ENCODE assay signal across 15 cellular contexts in the genomic region with DNA sequence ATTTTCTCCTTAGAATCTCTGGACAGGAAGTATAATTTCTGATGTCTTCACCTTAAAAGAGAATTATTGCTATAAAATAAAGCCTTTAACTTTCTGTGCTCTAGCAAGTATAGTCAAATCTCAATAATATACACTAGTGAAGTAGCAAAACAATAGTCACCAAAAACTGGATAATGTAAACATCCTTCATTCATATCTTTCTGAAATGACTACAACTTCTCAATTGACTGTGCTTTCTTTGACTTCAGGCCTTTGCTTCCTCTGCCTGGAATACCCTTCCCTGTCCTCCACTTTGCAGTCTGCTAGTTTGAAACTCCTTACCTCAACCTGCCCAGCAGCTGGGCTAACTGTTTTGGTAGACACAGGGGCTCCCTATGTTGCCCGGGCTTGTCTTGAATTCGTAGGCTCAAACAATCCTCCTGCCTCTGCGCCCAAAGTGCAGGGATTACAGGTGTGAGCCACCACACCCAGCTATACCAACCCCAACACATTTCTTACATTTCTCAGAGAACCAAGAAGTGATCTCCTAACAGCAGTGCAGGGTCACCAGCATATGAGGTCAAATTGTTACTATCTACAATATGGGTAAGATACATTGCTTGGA. TPM values are rescaled to one million over a fixed set of nuclear protein-coding genes. Genes with fewer than 3 reads are reported as not detected.
DNase-seq lines count a peak whose midpoint lies in the region; ATAC-seq and TF ChIP-seq lines count a peak whose summit lies in the region.
"Had no signal": no experiment of that assay in that cellular context is flagged by ENCODE, and none has a peak within 500 bp of the region (broad histone marks: within the 10 kb centered on the region; RNA-seq: fewer than 3 reads in every experiment).

No MANE protein-coding gene starts in this region.

- peaks cover 87% of the 10 kb centered on the region for H3K36me3 ChIP-seq in KOPT-K1 (ENCODE audit: insufficient read depth, low read length)
- H3K36me3 ChIP-seq in mammary epithelial cell (ENCODE audit: insufficient read depth, low read length): no peaks in the 10 kb centered on the region
- peaks cover 0 to 88% (median 48%) of the 10 kb centered on the region in 9 donors for H3K36me3 ChIP-seq in heart right ventricle

- H3K36me3 Mint-ChIP-seq in CD14-positive monocyte: peaks cover 58 to 80% of the 10 kb centered on the region in 2 donors
- peaks cover 25% of the 10 kb centered on the region for H3K36me3 Mint-ChIP-seq in natural killer cell
- H3K36me3 Mint-ChIP-seq in progenitor cell of endocrine pancreas (ENCODE audit: insufficient read depth): peaks cover 28% of the 10 kb centered on the region

- H3K27me3 ChIP-seq in mammary epithelial cell (ENCODE audit: insufficient read depth, low read length) (no peaks in the 10 kb centered on the region), heart right ventricle (no peaks in the 10 kb centered on the region)
- H3K27me3 ChIP-seq: brain microvascular endothelial cell had no signal

- peak overlapping the region; percentile 4 for H3K27ac ChIP-seq in KOPT-K1 (ENCODE audit: low read depth, low read length, poor library complexity, severe bottlenecking)
- peak overlapping the region; percentile 43 for H3K27ac ChIP-seq in mammary epithelial cell (ENCODE audit: insufficient read depth, low read depth, low read length)
- H3K27ac ChIP-seq in heart right ventricle: peak overlapping the region in 1 of 10 donors; percentile 21
- H3K27ac ChIP-seq: brain microvascular endothelial cell had no signal

- peaks cover 54% of the 10 kb centered on the region for H3K4me1 Mint-ChIP-seq in CD14-positive monocyte
- H3K4me1 Mint-ChIP-seq in natural killer cell: peaks cover 38 to 39% of the 10 kb centered on the region in 2 donors
- peaks cover 17% of the 10 kb centered on the region for H3K4me1 Mint-ChIP-seq in progenitor cell of endocrine pancreas (ENCODE audit: low read depth)

- no peak overlapping the region for H3K9ac ChIP-seq in mammary epithelial cell (ENCODE audit: insufficient read depth, low read length)

- in situ Hi-C loops in mammary epithelial cell (cut with MboI; ENCODE audit: low sequenced_read_pairs in 2 of 2): no loop called here

- H3K9me3 Mint-ChIP-seq in CD14-positive monocyte (no peaks in the 10 kb centered on the region), natural killer cell (no peaks in the 10 kb centered on the region), progenitor cell of endocrine pancreas (ENCODE audit: low read depth) (no peaks in the 10 kb centered on the region)

- H3K4me1 ChIP-seq in mammary epithelial cell (ENCODE audit: insufficient read depth, low read length) (peaks cover 40% of the 10 kb centered on the region), heart right ventricle (peaks cover 4 to 40% (median 28%) of the 10 kb centered on the region in 9 donors)

- no peaks in the 10 kb centered on the region for H4K20me1 ChIP-seq in mammary epithelial cell (ENCODE audit: insufficient read depth, low read length)

- H3K79me2 ChIP-seq in mammary epithelial cell (ENCODE audit: insufficient read depth, low read length): no peaks in the 10 kb centered on the region

- peak overlapping the region in 6 of 7 donors; percentile 46 to 86 (median 80) for H3K27ac Mint-ChIP-seq in CD14-positive monocyte
- H3K27ac Mint-ChIP-seq in natural killer cell: peak overlapping the region; percentile 44 to 51
- H3K27ac Mint-ChIP-seq in progenitor cell of endocrine pancreas: no peak overlapping the region

- WGBS in mammary epithelial cell (ENCODE audit: low coverage, missing lambda C conversion rate): 75% methylated on average over 3 of the region's 3 CpGs
- WGBS in heart right ventricle, 2 donors: 93 to 98% methylated on average over 3 of the region's 3 CpGs

- H3K4me2 ChIP-seq in mammary epithelial cell (ENCODE audit: insufficient read depth, low read depth, low read length): peak overlapping the region; percentile 20

- CTCF ChIA-PET in mammary epithelial cell (lab: Charles Lee; ENCODE audit: low non-redundant PET): interaction anchor here (0.5 kb wide), 1 partner anchor 356 kb away, joined by 3 read pairs; no protein-coding TSS in a partner anchor

- H3K27me3 Mint-ChIP-seq in CD14-positive monocyte (ENCODE audit: low read depth in 3 of 3) (no peaks in the 10 kb centered on the region), natural killer cell (ENCODE audit: low read depth in 2 of 2) (no peaks in the 10 kb centered on the region), progenitor cell of endocrine pancreas (no peaks in the 10 kb centered on the region)

- TF ChIP-seq CTCF in CD14-positive monocyte (IDR thresholded peaks at IDR 0.05): no peak
- no peak for TF ChIP-seq CTCF in mammary epithelial cell (conservative IDR thresholded peaks at IDR 0.05 in 1 of 2, IDR thresholded peaks at IDR 0.05 in 1 of 2; ENCODE audit: extremely low read depth in 1 of 2, insufficient read depth in 1 of 2, low read depth in 1 of 2, low read length in 2 of 2)
- no peak for TF ChIP-seq CTCF in natural killer cell (IDR thresholded peaks at IDR 0.05)
- no peak for TF ChIP-seq CTCF in progenitor cell of endocrine pancreas (IDR thresholded peaks at IDR 0.05; ENCODE audit: unreplicated experiment)
- no peak for TF ChIP-seq CTCF in heart right ventricle (IDR thresholded peaks at IDR 0.05)

- ATAC-seq in natural killer cell: no peak
- ATAC-seq in heart right ventricle: no peak
- ATAC-seq: Right ventricle myocardium inferior had no signal

- no peak overlapping the region for H3K4me3 ChIP-seq in mammary epithelial cell (replicated peaks in 1 of 3; ENCODE audit: insufficient read depth in 1 of 3, low read depth in 2 of 3, low read length in 3 of 3)
- H3K4me3 ChIP-seq in heart right ventricle: no peak overlapping the region
- H3K4me3 ChIP-seq: HAP-1 had no signal

- DNase-seq in CD14-positive monocyte (ENCODE audit: low spot score) (no peak), mammary epithelial cell (no peak), natural killer cell (no peak), foreskin melanocyte (no peak), progenitor cell of endocrine pancreas (ENCODE audit: low spot score, unreplicated experiment) (no peak), heart right ventricle (no peak)
- DNase-seq in activated CD4-positive, alpha-beta T cell treated with anti-CD3 and anti-CD28 coated beads for 1 hour: no peak
- DNase-seq: brain microvascular endothelial cell; C1 segment of cervical spinal cord; NCI-H1092 treated with DMSO at 0.1 percent for 48 hours; retina; stimulated activated CD4-positive, alpha-beta T cell treated with anti-CD3 and anti-CD28 coated beads, Interleukin-4, amount 100 ng/mL, for 24 hours had no signal

- H3K9me3 ChIP-seq in KOPT-K1 (ENCODE audit: insufficient read depth, low read length, poor library complexity, severe bottlenecking) (no peaks in the 10 kb centered on the region), mammary epithelial cell (replicated peaks; ENCODE audit: insufficient read depth, low read length) (no peaks in the 10 kb centered on the region), heart right ventricle (no peaks in the 10 kb centered on the region)
- H3K9me3 ChIP-seq: HAP-1 had no signal

- intact Hi-C loops in CD14-positive monocyte (cut with micrococcal nuclease): loop anchor here in 1 of 2 donors (10.0 kb wide), 1 partner anchor 214 kb away; the partner anchor contains the start of gene SNRPG
- intact Hi-C loops in mammary epithelial cell (cut with micrococcal nuclease): loop anchor here (10.0 kb wide), 1 partner anchor 224 kb away; the partner anchor contains the start of gene FAM136A
- intact Hi-C loops in natural killer cell (cut with micrococcal nuclease): no loop called here
- intact Hi-C loops in heart right ventricle (cut with DNase I): no loop called here

- peak overlapping the region; percentile 51 for H2AFZ ChIP-seq in mammary epithelial cell (ENCODE audit: low read depth, low read length)

- H3K4me3 Mint-ChIP-seq in CD14-positive monocyte: no peak overlapping the region
- no peak overlapping the region for H3K4me3 Mint-ChIP-seq in natural killer cell
- H3K4me3 Mint-ChIP-seq in progenitor cell of endocrine pancreas (ENCODE audit: low read depth): no peak overlapping the region

- dilution Hi-C loops in mammary epithelial cell (cut with HindIII; ENCODE audit: low sequenced_read_pairs): no loop called here

- BruUV-seq in mammary epithelial cell (replicated peaks; lab: Mats Ljungman, UMichigan): no TSS peak

RNA-seq across cellular contexts. Expression of gene PCBP1, which starts 6.6 kb away (rescaled TPM):
- polyA plus RNA-seq in CD14-positive monocyte: 100 to 1,000 TPM; 178 to 194 TPM
- 100 to 1,000 TPM in 1 of 2 donors, 10 to 100 TPM in 1; 47.2 to 258 TPM for total RNA-seq in mammary epithelial cell
- polyA plus RNA-seq in mammary epithelial cell: 128 TPM
- polyA minus RNA-seq in mammary epithelial cell: 119 TPM
- 100 to 1,000 TPM; 329 to 358 (median 352) TPM for total RNA-seq in natural killer cell
- 295 and 305 TPM in 2 replicates for total RNA-seq in progenitor cell of endocrine pancreas
- 100 to 1,000 TPM; 197 to 275 (median 219) TPM for total RNA-seq in heart right ventricle
- 100 to 1,000 TPM; 237 to 288 TPM for polyA plus RNA-seq in heart right ventricle
